Comparison of ENCODE assay signal across 34 cellular contexts in genomic region chr16:52743702-52744101, GRCh38.
"Had no signal": no experiment of that assay in that cellular context is flagged by ENCODE, and none has a peak within 500 bp of the region (broad histone marks: within the 10 kb centered on the region; RNA-seq: fewer than 3 reads in every experiment).

No MANE protein-coding gene starts in this region.

- H3K9me3 ChIP-seq: adrenal gland, body of pancreas, breast epithelium had no signal

- H3K27ac ChIP-seq: adrenal gland, body of pancreas, brain microvascular endothelial cell, breast epithelium, VCaP had no signal

- H3K4me1 ChIP-seq: adrenal gland, body of pancreas, breast epithelium had no signal

- H3K4me3 ChIP-seq: adrenal gland, body of pancreas, breast epithelium had no signal

- FAIRE-seq: astrocyte, TTC549 had no signal

- ATAC-seq: activated CD8-positive, alpha-beta T cell treated with anti-CD3 and anti-CD28 coated beads for 36 hours; activated naive CD4-positive, alpha-beta T cell treated with anti-CD3 and anti-CD28 coated beads, Interleukin-2, amount 50 U/mL, for 72 hours; activated T-cell treated with anti-CD3 and anti-CD28 coated beads, Interleukin-2, amount 50 U/mL, for 4 hours; activated T-cell treated with anti-CD3 and anti-CD28 coated beads, Interleukin-2, amount 50 U/mL, for 72 hours; activated T-helper 17 cell treated with anti-CD3 and anti-CD28 coated beads, Interleukin-2, amount 50 U/mL, for 72 hours; body of pancreas had no signal

- H3K27me3 ChIP-seq: adrenal gland, body of pancreas, brain microvascular endothelial cell, breast epithelium had no signal

- H3K36me3 ChIP-seq: adrenal gland, brain microvascular endothelial cell, breast epithelium had no signal

- DNase-seq: activated B cell treated with CpG ODN at 0.5 μM for 24 hours; activated CD4-positive, alpha-beta memory T cell treated with anti-CD3 and anti-CD28 coated beads for 36 hours; activated CD4-positive, alpha-beta T cell treated with anti-CD3 and anti-CD28 coated beads for 4 hours; activated CD4-positive, alpha-beta T cell treated with anti-CD3 and anti-CD28 coated beads, Interleukin-2, amount 10 ng/mL, durations not matched to agents 24 days and 14 days; activated CD4-positive, alpha-beta T cell treated with anti-CD3 and anti-CD28 coated beads, Interleukin-2, amount 50 U/mL, for 1 hour; activated CD4-positive, alpha-beta T cell treated with anti-CD3 and anti-CD28 coated beads, Interleukin-2, amount 50 U/mL, for 4 hours; activated CD4-positive, CD25-positive, alpha-beta regulatory T cell treated with anti-CD3 and anti-CD28 coated beads, Interleukin-2, amount 50 U/mL, for 72 hours; activated CD8-positive, alpha-beta memory T cell treated with anti-CD3 and anti-CD28 coated beads, Interleukin-2, amount 50 U/mL, for 4 hours; activated CD8-positive, alpha-beta T cell treated with anti-CD3 and anti-CD28 coated beads for 36 hours; activated effector memory CD4-positive, alpha-beta T cell treated with anti-CD3 and anti-CD28 coated beads, Interleukin-2, amount 50 U/mL, for 16 hours; activated gamma-delta T cell treated with Interleukin-2 at 50 U/mL for 16 hours; activated naive CD4-positive, alpha-beta T cell; activated naive CD4-positive, alpha-beta T cell treated with anti-CD3 and anti-CD28 coated beads for 36 hours; activated naive CD4-positive, alpha-beta T cell treated with anti-CD3 and anti-CD28 coated beads, Interleukin-2, amount 50 U/mL, for 16 hours; activated naive CD8-positive, alpha-beta T cell treated with anti-CD3 and anti-CD28 coated beads for 36 hours; activated T-cell treated with anti-CD3 and anti-CD28 coated beads for 4 hours; activated T-cell treated with anti-CD3 and anti-CD28 coated beads, Interleukin-2, amount 50 U/mL, for 1 hour; activated T-cell treated with anti-CD3 and anti-CD28 coated beads, Interleukin-2, amount 50 U/mL, for 4 hours; activated T-cell treated with anti-CD3 and anti-CD28 coated beads, Interleukin-2, amount 50 U/mL, for 72 hours; adrenal gland; amniotic stem cell; aorta; body of pancreas; brain microvascular endothelial cell; central memory CD4-positive, alpha-beta T cell; T-helper 1 cell; T-helper 2 cell; T-helper 9 cell had no signal
